In the genomic region with DNA sequence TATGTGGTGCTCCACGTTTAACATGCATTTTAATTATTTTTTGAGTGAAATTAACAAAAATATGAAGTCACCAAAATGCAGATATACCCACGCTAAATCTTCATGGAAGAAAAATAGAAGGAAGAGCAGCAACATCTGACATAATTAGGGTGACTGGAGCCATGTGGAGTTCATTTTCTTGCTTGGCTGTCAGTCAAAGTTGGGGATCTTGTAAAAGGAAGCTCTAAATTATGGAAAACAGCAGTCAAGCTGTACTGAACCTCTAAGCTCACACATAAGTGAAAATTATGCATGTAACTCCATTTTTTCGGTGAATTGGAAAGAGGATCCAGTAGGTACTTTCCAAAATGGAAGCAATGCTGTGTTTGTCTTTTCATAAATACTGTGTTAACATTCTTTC, we compare ENCODE assay signal across 19 cellular contexts. TPM values are rescaled to one million over a fixed set of nuclear protein-coding genes. Genes with fewer than 3 reads are reported as not detected.
DNase-seq lines count a peak whose midpoint lies in the region; ATAC-seq and TF ChIP-seq lines count a peak whose summit lies in the region.
"Had no signal": no experiment of that assay in that cellular context is flagged by ENCODE, and none has a peak within 500 bp of the region (broad histone marks: within the 10 kb centered on the region; RNA-seq: fewer than 3 reads in every experiment).

No MANE protein-coding gene starts in this region.

- H2BK12ac ChIP-seq in mesenchymal stem cell (ENCODE audit: low read length in 2 of 2): no peak overlapping the region

- no peaks in the 10 kb centered on the region for H3K79me2 ChIP-seq in mammary epithelial cell (ENCODE audit: insufficient read depth, low read length)

- H2AK5ac ChIP-seq in mesenchymal stem cell (ENCODE audit: low read length, severe bottlenecking): no peak overlapping the region

- H3K9ac ChIP-seq in mammary epithelial cell (ENCODE audit: insufficient read depth, low read length) (no peak overlapping the region), mesenchymal stem cell (ENCODE audit: low read length) (peak overlapping the region; percentile 11)

- intact Hi-C loops in mammary epithelial cell (cut with micrococcal nuclease) (no loop called here), breast epithelium (cut with DNase I; ENCODE audit: low total_unique reads) (no loop called here), vagina (cut with DNase I) (no loop called here)

- H2BK5ac ChIP-seq in mesenchymal stem cell (ENCODE audit: low read depth, low read length, poor library complexity, severe bottlenecking): no peak overlapping the region

- H3K36me3 ChIP-seq in mammary epithelial cell (ENCODE audit: insufficient read depth, low read length) (no peaks in the 10 kb centered on the region), breast epithelium (no peaks in the 10 kb centered on the region), mesenchymal stem cell (ENCODE audit: control insufficient read depth in 1 of 2, insufficient read depth in 2 of 2, low read depth in 1 of 2, low read length in 2 of 2) (no peaks in the 10 kb centered on the region), vagina (no peaks in the 10 kb centered on the region)
- H3K36me3 ChIP-seq: SJCRH30 had no signal

- H3K4me3 ChIP-seq in mammary epithelial cell (replicated peaks in 1 of 3; ENCODE audit: insufficient read depth in 1 of 3, low read depth in 2 of 3, low read length in 3 of 3) (no peak overlapping the region), breast epithelium (no peak overlapping the region), mesenchymal stem cell (ENCODE audit: insufficient read depth in 1 of 2, low read depth in 1 of 2, low read length in 2 of 2) (no peak overlapping the region), vagina (no peak overlapping the region)
- H3K4me3 ChIP-seq: SJCRH30 had no signal

- no peak overlapping the region for H3K14ac ChIP-seq in mesenchymal stem cell (ENCODE audit: low read length in 2 of 2)

- no peak overlapping the region for H2BK15ac ChIP-seq in mesenchymal stem cell (ENCODE audit: low read depth, poor library complexity, severe bottlenecking)

- no peak overlapping the region for H3K23ac ChIP-seq in mesenchymal stem cell (ENCODE audit: low read length in 2 of 2)

- H2BK120ac ChIP-seq in mesenchymal stem cell (ENCODE audit: low read depth, low read length): no peak overlapping the region

- no peak overlapping the region for H3K4me2 ChIP-seq in mammary epithelial cell (ENCODE audit: insufficient read depth, low read depth, low read length)
- H3K4me2 ChIP-seq in mesenchymal stem cell (ENCODE audit: low read length, poor library complexity, severe bottlenecking): no peak overlapping the region

- H4K91ac ChIP-seq in mesenchymal stem cell (ENCODE audit: low read length): no peak overlapping the region

- dilution Hi-C loops in mammary epithelial cell (cut with HindIII; ENCODE audit: low sequenced_read_pairs): no loop called here

- DNase-seq in mammary epithelial cell (no peak), breast epithelium (ENCODE audit: low spot score in 2 of 2) (no peak), mesenchymal stem cell (no peak), vagina (ENCODE audit: extremely low spot score in 2 of 2) (no peak), OCI-M1 (lab: John Stamatoyannopoulos, UW) (no peak), HuH-7 (ENCODE audit: low spot score) (no peak)
- DNase-seq: Caco-2; CD4-positive, alpha-beta T cell; EL; GOT3; MM.1S; NCI-H1092 treated with DMSO at 0.1 percent for 48 hours; NCI-H146; NCI-H2081; NCI-H510A treated with DMSO at 0.1 percent for 48 hours; NCI-H82; SJCRH30 had no signal

- H3K27me3 ChIP-seq in mammary epithelial cell (ENCODE audit: insufficient read depth, low read length) (no peaks in the 10 kb centered on the region), breast epithelium (no peaks in the 10 kb centered on the region), mesenchymal stem cell (ENCODE audit: control insufficient read depth in 1 of 2, insufficient read depth in 1 of 2, low read length in 2 of 2) (no peaks in the 10 kb centered on the region), vagina (no peaks in the 10 kb centered on the region)
- H3K27me3 ChIP-seq: SJCRH30 had no signal

- H2AFZ ChIP-seq in mammary epithelial cell (ENCODE audit: low read depth, low read length): peak overlapping the region; percentile 39
- no peak overlapping the region for H2AFZ ChIP-seq in mesenchymal stem cell (ENCODE audit: low read depth, low read length)

- TF ChIP-seq POLR2A in breast epithelium (IDR thresholded peaks at IDR 0.05): no peak
- no peak for TF ChIP-seq POLR2A in vagina (IDR thresholded peaks at IDR 0.05)

- H3K27ac ChIP-seq in mammary epithelial cell (ENCODE audit: insufficient read depth, low read depth, low read length) (no peak overlapping the region), breast epithelium (no peak overlapping the region), mesenchymal stem cell (ENCODE audit: low read length, poor library complexity, severe bottlenecking) (no peak overlapping the region), vagina (no peak overlapping the region)
- H3K27ac ChIP-seq: SJCRH30 had no signal

- no peak for TF ChIP-seq CTCF in mammary epithelial cell (conservative IDR thresholded peaks at IDR 0.05 in 1 of 2, IDR thresholded peaks at IDR 0.05 in 1 of 2; ENCODE audit: extremely low read depth in 1 of 2, insufficient read depth in 1 of 2, low read depth in 1 of 2, low read length in 2 of 2)
- no peak for TF ChIP-seq CTCF in breast epithelium (IDR thresholded peaks at IDR 0.05)
- no peak for TF ChIP-seq CTCF in vagina (IDR thresholded peaks at IDR 0.05)

- H3K9me3 ChIP-seq in mammary epithelial cell (replicated peaks; ENCODE audit: insufficient read depth, low read length): no peaks in the 10 kb centered on the region
- no peaks in the 10 kb centered on the region for H3K9me3 ChIP-seq in breast epithelium
- no peaks in the 10 kb centered on the region for H3K9me3 ChIP-seq in mesenchymal stem cell (ENCODE audit: control insufficient read depth, low read length)
- no peaks in the 10 kb centered on the region for H3K9me3 ChIP-seq in vagina
- H3K9me3 ChIP-seq: Caco-2, SJCRH30 had no signal

- peak; percentile 59 for ATAC-seq in SK-N-SH treated with all-trans-retinoic acid at 6 μM for 48 hours
- no peak for ATAC-seq in HG02759 (IDR thresholded peaks at IDR 0.05; ENCODE audit: unreplicated experiment)

- no TSS peak for BruUV-seq in mammary epithelial cell (replicated peaks; lab: Mats Ljungman, UMichigan)

- H4K8ac ChIP-seq in mesenchymal stem cell (ENCODE audit: low read length): no peak overlapping the region

- CTCF ChIA-PET in mammary epithelial cell (lab: Charles Lee; ENCODE audit: low non-redundant PET): no interaction called here

- H4K20me1 ChIP-seq in mammary epithelial cell (ENCODE audit: insufficient read depth, low read length): no peaks in the 10 kb centered on the region

- no peak overlapping the region for H3K4ac ChIP-seq in mesenchymal stem cell (ENCODE audit: low read depth in 1 of 2, low read length in 2 of 2)

- no peak overlapping the region for H3K18ac ChIP-seq in mesenchymal stem cell (ENCODE audit: low read depth in 1 of 2, low read length in 2 of 2)

- H3K4me1 ChIP-seq in mammary epithelial cell (ENCODE audit: insufficient read depth, low read length) (peaks cover 13% of the 10 kb centered on the region), breast epithelium (no peaks in the 10 kb centered on the region), mesenchymal stem cell (ENCODE audit: control insufficient read depth, insufficient read depth, low read depth, low read length) (peaks cover 2% of the 10 kb centered on the region), vagina (no peaks in the 10 kb centered on the region)

- WGBS in mammary epithelial cell (ENCODE audit: low coverage, missing lambda C conversion rate): 100% methylated on average over 3 of the region's 3 CpGs
- 100% methylated on average over 1 of the region's 3 CpGs for WGBS in mesenchymal stem cell

- in situ Hi-C loops in mammary epithelial cell (cut with MboI; ENCODE audit: low sequenced_read_pairs in 2 of 2): loop anchor here in 1 of 2 donors (10.0 kb wide), 1 partner anchor 64 kb away; no protein-coding TSS in a partner anchor

- H3K79me1 ChIP-seq in mesenchymal stem cell (replicated peaks; ENCODE audit: low read length, poor library complexity, severe bottlenecking): no peaks in the 10 kb centered on the region

TF ChIP-seq in SK-N-SH treated with all-trans-retinoic acid at 6 μM for 48 hours, 23 proteins besides CTCF, POLR2A, EP300 and RAD21 (continues in another document):
- TF ChIP-seq ZFP3 (CRISPR knock-in tag; IDR thresholded peaks at IDR 0.05) (no peak), ZFP30 (CRISPR knock-in tag; IDR thresholded peaks at IDR 0.05) (no peak), CREB5 (CRISPR knock-in tag; IDR thresholded peaks at IDR 0.05; ENCODE audit: low read depth) (no peak), ZNF70 (CRISPR knock-in tag; IDR thresholded peaks at IDR 0.05) (no peak)
- TF ChIP-seq, protein P1, sequence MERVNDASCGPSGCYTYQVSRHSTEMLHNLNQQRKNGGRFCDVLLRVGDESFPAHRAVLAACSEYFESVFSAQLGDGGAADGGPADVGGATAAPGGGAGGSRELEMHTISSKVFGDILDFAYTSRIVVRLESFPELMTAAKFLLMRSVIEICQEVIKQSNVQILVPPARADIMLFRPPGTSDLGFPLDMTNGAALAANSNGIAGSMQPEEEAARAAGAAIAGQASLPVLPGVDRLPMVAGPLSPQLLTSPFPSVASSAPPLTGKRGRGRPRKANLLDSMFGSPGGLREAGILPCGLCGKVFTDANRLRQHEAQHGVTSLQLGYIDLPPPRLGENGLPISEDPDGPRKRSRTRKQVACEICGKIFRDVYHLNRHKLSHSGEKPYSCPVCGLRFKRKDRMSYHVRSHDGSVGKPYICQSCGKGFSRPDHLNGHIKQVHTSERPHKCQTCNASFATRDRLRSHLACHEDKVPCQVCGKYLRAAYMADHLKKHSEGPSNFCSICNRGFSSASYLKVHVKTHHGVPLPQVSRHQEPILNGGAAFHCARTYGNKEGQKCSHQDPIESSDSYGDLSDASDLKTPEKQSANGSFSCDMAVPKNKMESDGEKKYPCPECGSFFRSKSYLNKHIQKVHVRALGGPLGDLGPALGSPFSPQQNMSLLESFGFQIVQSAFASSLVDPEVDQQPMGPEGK (CRISPR knock-in tag; IDR thresholded peaks at IDR 0.05; ENCODE audit: borderline replicate concordance): no peak

RNA-seq across cellular contexts. Expression of gene PDGFC, which starts 9.7 kb away (rescaled TPM):
- total RNA-seq in mammary epithelial cell (10 to 100 TPM; 32.2 to 69.3 TPM), breast epithelium (10 to 100 TPM; 32.4 to 59.7 (median 54.4) TPM), vagina (19.4 TPM)
- polyA plus RNA-seq in mammary epithelial cell: 17.6 TPM
- polyA minus RNA-seq in mammary epithelial cell: 78.9 TPM
- 55.8 TPM for polyA plus RNA-seq in mesenchymal stem cell (2013, experiment 1 of 2)
- 55.6 TPM for polyA plus RNA-seq in mesenchymal stem cell (2013, experiment 2 of 2)
- total RNA-seq: CD4-positive, alpha-beta T cell had no signal
